Comparison of ENCODE assay signal across 10 cellular contexts in genomic region chr1:38728176-38728908, GRCh38.
DNase-seq lines count a peak whose midpoint lies in the region; ATAC-seq, FAIRE-seq and TF ChIP-seq lines count a peak whose summit lies in the region.
"Had no signal": no experiment of that assay in that cellular context is flagged by ENCODE, and none has a peak within 500 bp of the region (broad histone marks: within the 10 kb centered on the region; RNA-seq: fewer than 3 reads in every experiment).

No MANE protein-coding gene starts in this region.

- H3K4me1 ChIP-seq in ACC112 (ENCODE audit: control insufficient read depth, insufficient read depth, low read length, unreplicated experiment) = peaks cover 12% of the 10 kb centered on the region
- peaks cover 14 to 27% (median 21%) of the 10 kb centered on the region in 4 experiments for H3K4me1 ChIP-seq in H1 (replicated peaks in 1 of 4; ENCODE audit: control insufficient read depth in 3 of 4, insufficient read depth in 4 of 4, low read length in 3 of 4)

- peak overlapping the region; percentile 76; the same call in 1 of the 2 replicates for H2BK5ac ChIP-seq in H1 (ENCODE audit: low read depth, low read length)

- no peaks in the 10 kb centered on the region for H3K79me1 ChIP-seq in H1 (ENCODE audit: low read depth, low read length)

- no peak for TF ChIP-seq RAD21 in H1 (IDR thresholded peaks at IDR 0.05 in 1 of 2, conservative IDR thresholded peaks at IDR 0.05 in 1 of 2; ENCODE audit: low read depth in 2 of 2, low read length in 2 of 2)

- peak overlapping the region; percentile 97 for H4K91ac ChIP-seq in H1 (replicated peaks; ENCODE audit: insufficient read length, low read length)

- no peaks in the 10 kb centered on the region for H3K9me3 ChIP-seq in H1 (ENCODE audit: insufficient read depth in 2 of 2, low read depth in 1 of 2, low read length in 1 of 2)

- H3K23me2 ChIP-seq in H1 (ENCODE audit: low read depth, low read length) = no peaks in the 10 kb centered on the region

- H2AFZ ChIP-seq in ACC112 (ENCODE audit: low read length, unreplicated experiment) (peak overlapping the region; percentile 14), H1 (ENCODE audit: low read length) (no peak overlapping the region; the same call in 1 of the 2 replicates)

- no peak for TF ChIP-seq EP300 in H1 (IDR thresholded peaks at IDR 0.05; ENCODE audit: borderline replicate concordance in 1 of 2, low read depth in 2 of 2, low read length in 2 of 2)

- peak overlapping the region; percentile 57 for H4K5ac ChIP-seq in H1 (ENCODE audit: insufficient read length, low read depth, low read length)

- 0 out of 3 replicates have a peak, but pooled peaks of 1 of the 2 experiments have one; percentile 10 for TF ChIP-seq POLR2A in H1 (IDR thresholded peaks at IDR 0.05; ENCODE audit: control extremely low read depth in 1 of 2, low read depth in 2 of 2, low read length in 2 of 2)

- H2BK15ac ChIP-seq in H1 (ENCODE audit: low read length) = 0 out of 2 replicates have a peak overlapping the region, but pooled peaks have one; percentile 7

- DNase-seq in NCI-H1092 (lab: John Stamatoyannopoulos, UW) = peak; percentile 35
- DNase-seq in H1 (ENCODE audit: low read depth in 1 of 2, low spot score in 2 of 2) = peak in 1 of 2 experiments; percentile 58
- peak; percentile 50 for DNase-seq in medulla oblongata (ENCODE audit: extremely low spot score)
- DNase-seq in AG20443 (ENCODE audit: low spot score) = no peak
- no peak for DNase-seq in SIG-M5 treated with dmso at 0.1 percent for 504 hours (lab: John Stamatoyannopoulos, UW; ENCODE audit: unreplicated experiment)
- DNase-seq: activated CD4-positive, alpha-beta T cell treated with anti-CD3 and anti-CD28 coated beads, Interleukin-2, amount 10 ng/mL, durations not matched to agents 7 days and 5 days had no signal

- peak overlapping the region; percentile 1 for H3K56ac ChIP-seq in H1 (replicated peaks; ENCODE audit: insufficient read length, low read depth, low read length)

- H3K36me3 ChIP-seq in ACC112 (ENCODE audit: insufficient read depth, low read length) (no peaks in the 10 kb centered on the region), H1 (ENCODE audit: control insufficient read depth in 2 of 4, insufficient read depth in 4 of 4, low read length in 3 of 4) (no peaks in the 10 kb centered on the region)

- peak overlapping the region; percentile 37 for H2BK20ac ChIP-seq in H1 (ENCODE audit: low read length)

- peak overlapping the region; percentile 20; the same call in 1 of the 2 replicates for H3K18ac ChIP-seq in H1 (ENCODE audit: extremely low read depth, low read length)

- POLR2A ChIA-PET in H1 (lab: Charles Lee; ENCODE audit: partially characterized antibody) = interaction anchor here (0.6 to 2.2 kb wide), 4 partner anchors 10 to 107 kb away, joined by 3 to 10 read pairs (median 4); no protein-coding TSS in a partner anchor

- FAIRE-seq in H1 (lab: Jason Lieb, UNC) = no peak
- FAIRE-seq: G401.6 had no signal

- H3K4ac ChIP-seq in H1 (replicated peaks; ENCODE audit: insufficient read length, low read depth, low read length) = peak overlapping the region; percentile 4

- peak overlapping the region; percentile 75; the same call in 1 of the 2 replicates for H4K8ac ChIP-seq in H1 (ENCODE audit: extremely low read depth, insufficient read depth, low read length)

- WGBS in H1 (ENCODE audit: extremely low coverage in 1 of 2, insufficient coverage in 1 of 2, insufficient read length in 1 of 2, insufficient replicate concordance in 2 of 2, low coverage in 1 of 2, low lambda C conversion rate in 2 of 2, missing lambda C conversion rate in 1 of 2), 2 experiments = 36% methylated on average over 12 of the region's 14 CpGs; no CpG with 5 or more reads in 1 of the 2 experiments

- TF ChIP-seq CTCF in H1 (IDR thresholded peaks at IDR 0.05; ENCODE audit: control extremely low read depth in 1 of 3, insufficient read depth in 1 of 3, low read depth in 1 of 3, low read length in 3 of 3) = no peak

- H3K4me3 ChIP-seq in ACC112 (ENCODE audit: low read depth, low read length) (0 out of 2 replicates have a peak overlapping the region, but pooled peaks have one; percentile 11), H1 (ENCODE audit: extremely low read depth in 1 of 4, insufficient read depth in 2 of 4, low read depth in 3 of 4, low read length in 4 of 4) (peak overlapping the region in 2 of 4 experiments; percentile 20 to 52; a peak in 2 of 8 replicates)

- H2BK12ac ChIP-seq in H1 (ENCODE audit: low read depth, low read length) = peak overlapping the region; percentile 63; the same call in 1 of the 2 replicates

- no peak overlapping the region for H3K23ac ChIP-seq in H1 (ENCODE audit: insufficient read length)

- peak overlapping the region; percentile 67 to 71 for H3K4me2 ChIP-seq in H1 (ENCODE audit: insufficient read depth in 1 of 2, low read depth in 2 of 2, low read length in 2 of 2)

- ATAC-seq in HG03039 (IDR thresholded peaks at IDR 0.05; ENCODE audit: unreplicated experiment) (no peak), HG03439 (IDR thresholded peaks at IDR 0.05; ENCODE audit: unreplicated experiment) (no peak)

- no peak overlapping the region for H3K9ac ChIP-seq in H1 (replicated peaks in 1 of 4; ENCODE audit: extremely low read depth in 1 of 4, low read depth in 3 of 4, low read length in 3 of 4)

- H3K79me2 ChIP-seq in ACC112 (ENCODE audit: control insufficient read depth, insufficient read depth, low read length, unreplicated experiment) = no peaks in the 10 kb centered on the region
- no peaks in the 10 kb centered on the region for H3K79me2 ChIP-seq in H1 (ENCODE audit: control insufficient read depth in 1 of 2, insufficient read depth in 2 of 2, low read length in 2 of 2)

- H3K14ac ChIP-seq in H1 (ENCODE audit: insufficient read length) = no peak overlapping the region

- H4K20me1 ChIP-seq in H1 (replicated peaks in 1 of 2; ENCODE audit: control insufficient read depth in 1 of 2, insufficient read depth in 2 of 2, low read length in 2 of 2) = no peaks in the 10 kb centered on the region

- H3K27ac ChIP-seq in ACC112 (ENCODE audit: low read depth, low read length) = peak overlapping the region; percentile 32; the same call in 1 of the 2 replicates
- no peak overlapping the region; the same call in 1 of the 2 replicates for H3K27ac ChIP-seq in H1 (ENCODE audit: low read depth, low read length)

- H2AK5ac ChIP-seq in H1 (ENCODE audit: low read depth, low read length) = no peak overlapping the region

- H3K27me3 ChIP-seq in ACC112 (ENCODE audit: insufficient read depth, low read length) = no peaks in the 10 kb centered on the region
- H3K27me3 ChIP-seq in H1 (replicated peaks in 1 of 4; ENCODE audit: control insufficient read depth in 3 of 4, extremely low read depth in 1 of 4, insufficient read depth in 3 of 4, low read length in 3 of 4) = peaks cover 0 to 3% (median 0%) of the 10 kb centered on the region in 4 experiments; a peak in 1 of 7 replicates

- CTCF ChIA-PET in H1 (lab: Charles Lee; ENCODE audit: partially characterized antibody) = interaction anchor here (0.8 to 1.4 kb wide), 6 partner anchors 10 to 142 kb away, joined by 3 to 5 read pairs (median 3); no protein-coding TSS in a partner anchor

- H2BK120ac ChIP-seq in H1 (replicated peaks; ENCODE audit: low read depth, low read length) = peak overlapping the region; percentile 92

TF ChIP-seq in H1, 55 proteins besides CTCF, POLR2A, EP300 and RAD21:
- TF ChIP-seq GABPA (IDR thresholded peaks at IDR 0.05; ENCODE audit: borderline replicate concordance, insufficient read depth, low read length) = no peak
- TF ChIP-seq TAF1 (IDR thresholded peaks at IDR 0.05; ENCODE audit: low read depth, low read length) = 0 out of 2 replicates have a peak, but pooled peaks have one; percentile 21

Comparison
In these comparisons a context has a peak if more than half of its experiments do, and no peak if none do; other contexts are left out.
1. DNase-seq: peak in NCI-H1092 (single experiment) and medulla oblongata (single experiment); none in AG20443 (single experiment) and SIG-M5 treated with dmso at 0.1 percent for 504 hours (single experiment).